Comparison of ENCODE assay signal across 1 cellular context in the genomic region with DNA sequence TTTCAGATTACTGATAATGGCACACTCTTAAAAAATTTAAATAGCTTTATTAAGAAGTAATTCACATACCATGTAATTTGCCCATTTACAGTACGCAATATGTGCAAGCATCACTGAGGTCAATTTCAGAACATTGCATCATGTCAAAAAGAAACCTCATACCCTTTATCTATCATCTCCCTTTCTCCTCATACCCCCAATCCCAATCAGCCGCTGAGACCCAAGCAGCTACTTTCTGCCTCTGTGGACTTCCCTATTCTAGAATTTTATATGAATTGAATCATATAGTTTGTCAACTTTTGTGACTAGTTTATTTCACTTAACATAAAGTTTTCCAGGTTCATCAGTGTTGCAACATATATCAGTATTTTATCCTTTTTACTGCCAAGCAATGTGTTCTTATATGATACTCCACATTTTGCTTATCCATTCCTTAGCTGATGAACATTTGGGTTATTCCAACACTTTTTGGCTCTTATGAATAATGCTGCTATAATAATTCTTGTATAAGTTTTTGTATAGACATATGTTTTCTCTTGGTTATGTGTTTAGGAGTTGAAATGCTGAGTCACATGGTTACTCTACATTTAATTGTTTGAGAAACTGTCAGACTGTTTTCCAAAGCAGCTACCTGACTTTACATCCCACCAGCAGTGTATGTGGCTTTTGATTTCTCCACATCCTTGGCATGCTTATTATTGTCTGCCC.
TF ChIP-seq lines count a peak whose summit lies in the region.

No MANE protein-coding gene starts in this region.

TF ChIP-seq in K562, 482 proteins besides CTCF, POLR2A, EP300 and RAD21 (continued from another document and continues in another):
- peak; percentile 70; the same call in 1 of the 2 replicates for TF ChIP-seq SMARCA4 (IDR thresholded peaks at IDR 0.05)
- TF ChIP-seq, protein P1, sequence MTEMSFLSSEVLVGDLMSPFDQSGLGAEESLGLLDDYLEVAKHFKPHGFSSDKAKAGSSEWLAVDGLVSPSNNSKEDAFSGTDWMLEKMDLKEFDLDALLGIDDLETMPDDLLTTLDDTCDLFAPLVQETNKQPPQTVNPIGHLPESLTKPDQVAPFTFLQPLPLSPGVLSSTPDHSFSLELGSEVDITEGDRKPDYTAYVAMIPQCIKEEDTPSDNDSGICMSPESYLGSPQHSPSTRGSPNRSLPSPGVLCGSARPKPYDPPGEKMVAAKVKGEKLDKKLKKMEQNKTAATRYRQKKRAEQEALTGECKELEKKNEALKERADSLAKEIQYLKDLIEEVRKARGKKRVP (CRISPR knock-in tag; IDR thresholded peaks at IDR 0.05): peak; percentile 97
- no peak for TF ChIP-seq RFX5 (IDR thresholded peaks at IDR 0.05; ENCODE audit: low read depth, low read length)
- TF ChIP-seq ZNF431 (CRISPR knock-in tag; IDR thresholded peaks at IDR 0.05): no peak
- peak; percentile 35; the same call in 1 of the 2 replicates for TF ChIP-seq EP400 (IDR thresholded peaks at IDR 0.05)
- TF ChIP-seq PHTF2 (CRISPR knock-in tag; IDR thresholded peaks at IDR 0.05): no peak
- TF ChIP-seq, protein P2, sequence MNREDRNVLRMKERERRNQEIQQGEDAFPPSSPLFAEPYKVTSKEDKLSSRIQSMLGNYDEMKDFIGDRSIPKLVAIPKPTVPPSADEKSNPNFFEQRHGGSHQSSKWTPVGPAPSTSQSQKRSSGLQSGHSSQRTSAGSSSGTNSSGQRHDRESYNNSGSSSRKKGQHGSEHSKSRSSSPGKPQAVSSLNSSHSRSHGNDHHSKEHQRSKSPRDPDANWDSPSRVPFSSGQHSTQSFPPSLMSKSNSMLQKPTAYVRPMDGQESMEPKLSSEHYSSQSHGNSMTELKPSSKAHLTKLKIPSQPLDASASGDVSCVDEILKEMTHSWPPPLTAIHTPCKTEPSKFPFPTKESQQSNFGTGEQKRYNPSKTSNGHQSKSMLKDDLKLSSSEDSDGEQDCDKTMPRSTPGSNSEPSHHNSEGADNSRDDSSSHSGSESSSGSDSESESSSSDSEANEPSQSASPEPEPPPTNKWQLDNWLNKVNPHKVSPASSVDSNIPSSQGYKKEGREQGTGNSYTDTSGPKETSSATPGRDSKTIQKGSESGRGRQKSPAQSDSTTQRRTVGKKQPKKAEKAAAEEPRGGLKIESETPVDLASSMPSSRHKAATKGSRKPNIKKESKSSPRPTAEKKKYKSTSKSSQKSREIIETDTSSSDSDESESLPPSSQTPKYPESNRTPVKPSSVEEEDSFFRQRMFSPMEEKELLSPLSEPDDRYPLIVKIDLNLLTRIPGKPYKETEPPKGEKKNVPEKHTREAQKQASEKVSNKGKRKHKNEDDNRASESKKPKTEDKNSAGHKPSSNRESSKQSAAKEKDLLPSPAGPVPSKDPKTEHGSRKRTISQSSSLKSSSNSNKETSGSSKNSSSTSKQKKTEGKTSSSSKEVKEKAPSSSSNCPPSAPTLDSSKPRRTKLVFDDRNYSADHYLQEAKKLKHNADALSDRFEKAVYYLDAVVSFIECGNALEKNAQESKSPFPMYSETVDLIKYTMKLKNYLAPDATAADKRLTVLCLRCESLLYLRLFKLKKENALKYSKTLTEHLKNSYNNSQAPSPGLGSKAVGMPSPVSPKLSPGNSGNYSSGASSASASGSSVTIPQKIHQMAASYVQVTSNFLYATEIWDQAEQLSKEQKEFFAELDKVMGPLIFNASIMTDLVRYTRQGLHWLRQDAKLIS (CRISPR knock-in tag; IDR thresholded peaks at IDR 0.05): no peak
- peak; percentile 91 for TF ChIP-seq CEBPG (CRISPR knock-in tag; IDR thresholded peaks at IDR 0.05)
- peak; percentile 98 to 99 for TF ChIP-seq CEBPG (tag; conservative IDR thresholded peaks at IDR 0.05 in 1 of 2, IDR thresholded peaks at IDR 0.05 in 1 of 2)
- no peak for TF ChIP-seq NRF1 (conservative IDR thresholded peaks at IDR 0.05 in 1 of 2, IDR thresholded peaks at IDR 0.05 in 1 of 2)
- TF ChIP-seq, protein P3, sequence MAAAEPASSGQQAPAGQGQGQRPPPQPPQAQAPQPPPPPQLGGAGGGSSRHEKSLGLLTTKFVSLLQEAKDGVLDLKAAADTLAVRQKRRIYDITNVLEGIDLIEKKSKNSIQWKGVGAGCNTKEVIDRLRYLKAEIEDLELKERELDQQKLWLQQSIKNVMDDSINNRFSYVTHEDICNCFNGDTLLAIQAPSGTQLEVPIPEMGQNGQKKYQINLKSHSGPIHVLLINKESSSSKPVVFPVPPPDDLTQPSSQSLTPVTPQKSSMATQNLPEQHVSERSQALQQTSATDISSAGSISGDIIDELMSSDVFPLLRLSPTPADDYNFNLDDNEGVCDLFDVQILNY (CRISPR knock-in tag; IDR thresholded peaks at IDR 0.05): no peak
- 0 out of 2 replicates have a peak, but pooled peaks have one; percentile 38 for TF ChIP-seq DPF2 (IDR thresholded peaks at IDR 0.05)
- TF ChIP-seq NFE2L1 (tag; IDR thresholded peaks at IDR 0.05; ENCODE audit: borderline replicate concordance, low read depth): peak; percentile 51; the same call in 1 of the 2 replicates
- TF ChIP-seq, protein P4, sequence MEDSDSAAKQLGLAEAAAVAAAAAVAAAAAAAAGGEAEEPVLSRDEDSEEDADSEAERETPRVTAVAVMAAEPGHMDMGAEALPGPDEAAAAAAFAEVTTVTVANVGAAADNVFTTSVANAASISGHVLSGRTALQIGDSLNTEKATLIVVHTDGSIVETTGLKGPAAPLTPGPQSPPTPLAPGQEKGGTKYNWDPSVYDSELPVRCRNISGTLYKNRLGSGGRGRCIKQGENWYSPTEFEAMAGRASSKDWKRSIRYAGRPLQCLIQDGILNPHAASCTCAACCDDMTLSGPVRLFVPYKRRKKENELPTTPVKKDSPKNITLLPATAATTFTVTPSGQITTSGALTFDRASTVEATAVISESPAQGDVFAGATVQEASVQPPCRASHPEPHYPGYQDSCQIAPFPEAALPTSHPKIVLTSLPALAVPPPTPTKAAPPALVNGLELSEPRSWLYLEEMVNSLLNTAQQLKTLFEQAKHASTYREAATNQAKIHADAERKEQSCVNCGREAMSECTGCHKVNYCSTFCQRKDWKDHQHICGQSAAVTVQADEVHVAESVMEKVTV (CRISPR knock-in tag; IDR thresholded peaks at IDR 0.05): no peak
- TF ChIP-seq, protein P5, sequence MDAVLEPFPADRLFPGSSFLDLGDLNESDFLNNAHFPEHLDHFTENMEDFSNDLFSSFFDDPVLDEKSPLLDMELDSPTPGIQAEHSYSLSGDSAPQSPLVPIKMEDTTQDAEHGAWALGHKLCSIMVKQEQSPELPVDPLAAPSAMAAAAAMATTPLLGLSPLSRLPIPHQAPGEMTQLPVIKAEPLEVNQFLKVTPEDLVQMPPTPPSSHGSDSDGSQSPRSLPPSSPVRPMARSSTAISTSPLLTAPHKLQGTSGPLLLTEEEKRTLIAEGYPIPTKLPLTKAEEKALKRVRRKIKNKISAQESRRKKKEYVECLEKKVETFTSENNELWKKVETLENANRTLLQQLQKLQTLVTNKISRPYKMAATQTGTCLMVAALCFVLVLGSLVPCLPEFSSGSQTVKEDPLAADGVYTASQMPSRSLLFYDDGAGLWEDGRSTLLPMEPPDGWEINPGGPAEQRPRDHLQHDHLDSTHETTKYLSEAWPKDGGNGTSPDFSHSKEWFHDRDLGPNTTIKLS (IDR thresholded peaks at IDR 0.05; ENCODE audit: borderline replicate concordance, low read depth): no peak
- peak; percentile 24; the same call in 1 of the 2 replicates for TF ChIP-seq LEF1 (IDR thresholded peaks at IDR 0.05)
- peak; percentile 92 for TF ChIP-seq ZSCAN32 (CRISPR knock-in tag; IDR thresholded peaks at IDR 0.05)
- TF ChIP-seq GTF2A2 (tag; IDR thresholded peaks at IDR 0.05): no peak
- peak; percentile 91 for TF ChIP-seq ATF7 (IDR thresholded peaks at IDR 0.05)
- no peak for TF ChIP-seq XRCC3 (IDR thresholded peaks at IDR 0.05)
- TF ChIP-seq RBBP5 (IDR thresholded peaks at IDR 0.05; ENCODE audit: borderline replicate concordance, insufficient read depth, low read length, poor library complexity, severe bottlenecking): no peak
- peak; percentile 52; the same call in 1 of the 2 replicates for TF ChIP-seq ARID1B (IDR thresholded peaks at IDR 0.05)
- TF ChIP-seq, protein P6, sequence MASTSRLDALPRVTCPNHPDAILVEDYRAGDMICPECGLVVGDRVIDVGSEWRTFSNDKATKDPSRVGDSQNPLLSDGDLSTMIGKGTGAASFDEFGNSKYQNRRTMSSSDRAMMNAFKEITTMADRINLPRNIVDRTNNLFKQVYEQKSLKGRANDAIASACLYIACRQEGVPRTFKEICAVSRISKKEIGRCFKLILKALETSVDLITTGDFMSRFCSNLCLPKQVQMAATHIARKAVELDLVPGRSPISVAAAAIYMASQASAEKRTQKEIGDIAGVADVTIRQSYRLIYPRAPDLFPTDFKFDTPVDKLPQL (IDR thresholded peaks at IDR 0.05; ENCODE audit: extremely low read depth, insufficient read length): no peak
- TF ChIP-seq FOSL1 (tag; conservative IDR thresholded peaks at IDR 0.05): peak; percentile 45; the same call in 1 of the 2 replicates
- peak; percentile 34 for TF ChIP-seq BRD9 (IDR thresholded peaks at IDR 0.05; ENCODE audit: low read depth, partially characterized antibody)
- peak; percentile 66; the same call in 1 of the 2 replicates for TF ChIP-seq BACH1 (tag; IDR thresholded peaks at IDR 0.05)
- peak; percentile 38; the same call in 1 of the 2 replicates for TF ChIP-seq SMARCE1 (IDR thresholded peaks at IDR 0.05)
- peak; percentile 54; the same call in 1 of the 2 replicates for TF ChIP-seq CREM (IDR thresholded peaks at IDR 0.05; ENCODE audit: low read depth)
- TF ChIP-seq ZNF766 (CRISPR knock-in tag; conservative IDR thresholded peaks at IDR 0.05): peak; percentile 100
- no peak for TF ChIP-seq ZFX (CRISPR knock-in tag; IDR thresholded peaks at IDR 0.05)
- TF ChIP-seq, protein P7, sequence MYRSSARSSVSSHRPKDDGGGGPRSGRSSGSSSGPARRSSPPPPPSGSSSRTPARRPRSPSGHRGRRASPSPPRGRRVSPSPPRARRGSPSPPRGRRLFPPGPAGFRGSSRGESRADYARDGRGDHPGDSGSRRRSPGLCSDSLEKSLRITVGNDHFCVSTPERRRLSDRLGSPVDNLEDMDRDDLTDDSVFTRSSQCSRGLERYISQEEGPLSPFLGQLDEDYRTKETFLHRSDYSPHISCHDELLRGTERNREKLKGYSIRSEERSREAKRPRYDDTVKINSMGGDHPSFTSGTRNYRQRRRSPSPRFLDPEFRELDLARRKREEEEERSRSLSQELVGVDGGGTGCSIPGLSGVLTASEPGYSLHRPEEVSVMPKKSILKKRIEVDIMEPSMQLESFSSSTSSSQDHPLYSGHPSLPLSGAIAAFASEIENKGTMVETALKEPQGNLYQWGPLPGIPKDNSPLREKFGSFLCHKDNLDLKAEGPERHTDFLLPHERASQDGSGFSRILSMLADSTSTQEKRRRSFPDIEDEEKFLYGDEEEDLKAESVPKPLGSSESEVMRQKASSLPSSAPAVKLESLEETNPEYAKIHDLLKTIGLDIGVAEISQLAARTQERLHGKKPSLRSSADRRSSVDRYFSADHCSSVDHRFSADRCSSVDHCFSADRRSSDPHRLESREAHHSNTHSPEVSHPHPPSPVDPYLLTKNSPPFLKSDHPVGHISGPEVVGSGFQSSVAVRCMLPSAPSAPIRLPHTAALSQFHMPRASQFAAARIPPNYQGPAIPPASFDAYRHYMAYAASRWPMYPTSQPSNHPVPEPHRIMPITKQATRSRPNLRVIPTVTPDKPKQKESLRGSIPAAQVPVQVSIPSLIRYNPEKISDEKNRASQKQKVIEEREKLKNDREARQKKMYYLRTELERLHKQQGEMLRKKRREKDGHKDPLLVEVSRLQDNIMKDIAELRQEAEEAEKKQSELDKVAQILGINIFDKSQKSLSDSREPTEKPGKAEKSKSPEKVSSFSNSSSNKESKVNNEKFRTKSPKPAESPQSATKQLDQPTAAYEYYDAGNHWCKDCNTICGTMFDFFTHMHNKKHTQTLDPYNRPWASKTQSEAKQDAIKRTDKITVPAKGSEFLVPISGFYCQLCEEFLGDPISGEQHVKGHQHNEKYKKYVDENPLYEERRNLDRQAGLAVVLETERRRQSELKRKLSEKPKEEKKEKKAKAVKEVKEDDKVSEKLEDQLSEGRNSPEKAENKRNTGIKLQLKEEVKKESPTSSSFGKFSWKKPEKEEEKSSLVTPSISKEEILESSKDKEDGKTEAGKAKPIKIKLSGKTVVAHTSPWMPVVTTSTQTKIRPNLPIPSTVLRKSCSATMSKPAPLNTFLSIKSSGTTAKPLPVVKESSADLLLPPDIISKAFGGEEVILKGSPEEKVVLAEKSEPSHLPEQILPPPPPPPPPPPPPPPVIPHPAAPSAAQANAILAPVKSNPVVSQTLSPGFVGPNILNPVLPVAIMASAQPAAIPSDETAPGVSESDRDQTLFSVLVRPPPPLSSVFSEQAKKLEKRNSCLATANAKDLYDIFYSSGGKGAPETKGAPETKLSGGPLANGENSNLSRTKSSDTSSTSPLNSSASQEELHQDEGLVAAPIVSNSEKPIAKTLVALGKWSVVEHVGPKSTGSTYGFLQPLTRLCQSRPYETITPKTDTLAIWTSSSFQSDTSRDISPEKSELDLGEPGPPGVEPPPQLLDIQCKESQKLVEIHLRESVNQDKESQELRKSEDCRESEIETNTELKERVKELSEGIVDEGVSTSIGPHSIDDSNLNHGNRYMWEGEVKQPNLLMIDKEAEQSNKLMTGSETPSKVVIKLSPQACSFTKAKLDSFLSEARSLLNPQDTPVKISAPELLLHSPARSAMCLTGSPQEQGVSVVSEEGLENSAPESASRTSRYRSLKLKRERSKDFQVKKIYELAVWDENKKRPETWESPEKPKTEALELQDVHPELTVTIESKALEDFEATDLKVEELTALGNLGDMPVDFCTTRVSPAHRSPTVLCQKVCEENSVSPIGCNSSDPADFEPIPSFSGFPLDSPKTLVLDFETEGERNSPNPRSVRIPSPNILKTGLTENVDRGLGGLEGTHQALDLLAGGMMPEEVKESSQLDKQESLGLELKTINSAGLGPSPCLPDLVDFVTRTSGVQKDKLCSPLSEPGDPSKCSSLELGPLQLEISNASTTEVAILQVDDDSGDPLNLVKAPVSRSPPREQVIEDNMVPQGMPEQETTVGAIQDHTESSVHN (IDR thresholded peaks at IDR 0.05; ENCODE audit: borderline replicate concordance in 1 of 2, low read depth in 1 of 2): peak in 1 of 2 experiments; percentile 45; a peak in 1 of 4 replicates
- no peak for TF ChIP-seq CHCHD3 (CRISPR knock-in tag; IDR thresholded peaks at IDR 0.05)
- TF ChIP-seq HMG20B (CRISPR knock-in tag; IDR thresholded peaks at IDR 0.05): no peak
- TF ChIP-seq JUN (IDR thresholded peaks at IDR 0.05; ENCODE audit: borderline replicate concordance, low read depth, low read length): peak; percentile 72; the same call in 1 of the 2 replicates
- TF ChIP-seq JUN (CRISPR knock-in tag; IDR thresholded peaks at IDR 0.05; ENCODE audit: borderline replicate concordance): no peak
- TF ChIP-seq, protein P8, sequence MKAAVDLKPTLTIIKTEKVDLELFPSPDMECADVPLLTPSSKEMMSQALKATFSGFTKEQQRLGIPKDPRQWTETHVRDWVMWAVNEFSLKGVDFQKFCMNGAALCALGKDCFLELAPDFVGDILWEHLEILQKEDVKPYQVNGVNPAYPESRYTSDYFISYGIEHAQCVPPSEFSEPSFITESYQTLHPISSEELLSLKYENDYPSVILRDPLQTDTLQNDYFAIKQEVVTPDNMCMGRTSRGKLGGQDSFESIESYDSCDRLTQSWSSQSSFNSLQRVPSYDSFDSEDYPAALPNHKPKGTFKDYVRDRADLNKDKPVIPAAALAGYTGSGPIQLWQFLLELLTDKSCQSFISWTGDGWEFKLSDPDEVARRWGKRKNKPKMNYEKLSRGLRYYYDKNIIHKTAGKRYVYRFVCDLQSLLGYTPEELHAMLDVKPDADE (conservative IDR thresholded peaks at IDR 0.05; ENCODE audit: control insufficient read depth, low read depth, low read length): no peak
- TF ChIP-seq HDAC8 (tag; IDR thresholded peaks at IDR 0.05): 0 out of 2 replicates have a peak, but pooled peaks have one; percentile 47
- TF ChIP-seq ATF1 (CRISPR knock-in tag; IDR thresholded peaks at IDR 0.05): no peak
- peak; percentile 44 for TF ChIP-seq ATF1 (tag; IDR thresholded peaks at IDR 0.05)
- TF ChIP-seq SAFB2 (IDR thresholded peaks at IDR 0.05; ENCODE audit: borderline replicate concordance, low read depth, low read length, severe bottlenecking): no peak
- peak; percentile 56 for TF ChIP-seq ZNF589 (CRISPR knock-in tag; IDR thresholded peaks at IDR 0.05; ENCODE audit: low read depth)
